8 cellular contexts compared by ENCODE assay signal in genomic region chr19:41860419-41861097, GRCh38. TPM values are rescaled to one million over a fixed set of nuclear protein-coding genes. Genes with fewer than 3 reads are reported as not detected.
DNase-seq lines count a peak whose midpoint lies in the region; ATAC-seq, FAIRE-seq and TF ChIP-seq lines count a peak whose summit lies in the region.

No MANE protein-coding gene starts in this region.

- peak in 1 of 5 donors; percentile 29 for DNase-seq in CD4-positive, alpha-beta memory T cell
- DNase-seq in body of pancreas (peak in 1 of 4 donors; percentile 19), left lung (peak in 1 of 2 donors; percentile 53), testis (no peak), GM19239 (ENCODE audit: insufficient read length, low spot score) (no peak)

- H3K27me3 ChIP-seq in CD4-positive, alpha-beta memory T cell (ENCODE audit: insufficient read depth, low read length): no peaks in the 10 kb centered on the region
- H3K27me3 ChIP-seq in body of pancreas (no peaks in the 10 kb centered on the region), left lung (no peaks in the 10 kb centered on the region), testis (no peaks in the 10 kb centered on the region)

- peaks cover 35 to 51% of the 10 kb centered on the region in 2 donors for H3K36me3 Mint-ChIP-seq in CD4-positive, alpha-beta memory T cell

- peaks cover 34 to 56% (median 44%) of the 10 kb centered on the region in 4 donors for H3K4me1 Mint-ChIP-seq in CD4-positive, alpha-beta memory T cell

- peak overlapping the region; percentile 91 to 96 (median 95) for H3K27ac Mint-ChIP-seq in CD4-positive, alpha-beta memory T cell

- no peak for ATAC-seq in body of pancreas
- no peak for ATAC-seq in left lung
- no peak for ATAC-seq in HG02970 (IDR thresholded peaks at IDR 0.05; ENCODE audit: low FRiP score, unreplicated experiment)
- no peak for ATAC-seq in HG03439 (IDR thresholded peaks at IDR 0.05; ENCODE audit: unreplicated experiment)

- H3K9me3 ChIP-seq in CD4-positive, alpha-beta memory T cell (ENCODE audit: control insufficient read depth in 1 of 2, low read length in 2 of 2): no peaks in the 10 kb centered on the region
- H3K9me3 ChIP-seq in KOPT-K1 (ENCODE audit: insufficient read depth, low read length, poor library complexity, severe bottlenecking): no peaks in the 10 kb centered on the region
- H3K9me3 ChIP-seq in body of pancreas: no peaks in the 10 kb centered on the region
- H3K9me3 ChIP-seq in left lung: no peaks in the 10 kb centered on the region
- no peaks in the 10 kb centered on the region for H3K9me3 ChIP-seq in testis

- H3K27me3 Mint-ChIP-seq in CD4-positive, alpha-beta memory T cell: no peaks in the 10 kb centered on the region

- peaks cover 46% of the 10 kb centered on the region for H3K36me3 ChIP-seq in CD4-positive, alpha-beta memory T cell (ENCODE audit: insufficient read depth, low read length)
- H3K36me3 ChIP-seq in KOPT-K1 (ENCODE audit: insufficient read depth, low read length) (peaks cover 51% of the 10 kb centered on the region), body of pancreas (replicated peaks in 1 of 2; ENCODE audit: insufficient read depth in 1 of 2, low read depth in 2 of 2) (peaks cover 7 to 14% of the 10 kb centered on the region in 2 donors), left lung (peaks cover 4 to 48% of the 10 kb centered on the region in 2 donors), testis (ENCODE audit: low read depth, missing control alignments) (no peaks in the 10 kb centered on the region)

- TF ChIP-seq POLR2A in body of pancreas (IDR thresholded peaks at IDR 0.05) (no peak), testis (IDR thresholded peaks at IDR 0.05) (no peak)

- CTCF ChIA-PET in CD4-positive, alpha-beta memory T cell (lab: Charles Lee; ENCODE audit: partially characterized antibody): interaction anchor here (0.6 to 8.8 kb wide), 14 partner anchors 9 to 174 kb away, joined by 3 to 125 read pairs (median 6); partner anchors contain the start of genes CD79A, ERFL and RABAC1

- TF ChIP-seq CTCF in body of pancreas (IDR thresholded peaks at IDR 0.05): no peak
- TF ChIP-seq CTCF in left lung (IDR thresholded peaks at IDR 0.05): no peak
- TF ChIP-seq CTCF in testis (IDR thresholded peaks at IDR 0.05): no peak

- H3K27ac ChIP-seq in CD4-positive, alpha-beta memory T cell (ENCODE audit: low read depth, low read length): peak overlapping the region; percentile 96
- H3K27ac ChIP-seq in KOPT-K1 (ENCODE audit: low read depth, low read length, poor library complexity, severe bottlenecking) (peak overlapping the region; percentile 94), body of pancreas (peak overlapping the region; percentile 86 to 99 (median 97)), left lung (peak overlapping the region; percentile 96 to 97), testis (peak overlapping the region; percentile 78 to 94)

- H3K4me3 ChIP-seq in CD4-positive, alpha-beta memory T cell (ENCODE audit: low read length in 2 of 2): peak overlapping the region; percentile 82 to 86
- H3K4me3 ChIP-seq in body of pancreas: peak overlapping the region; percentile 64 to 79
- peak overlapping the region; percentile 90 to 96 for H3K4me3 ChIP-seq in left lung
- peak overlapping the region; percentile 79 to 99 for H3K4me3 ChIP-seq in testis

- H3K4me3 Mint-ChIP-seq in CD4-positive, alpha-beta memory T cell: peak overlapping the region; percentile 89 to 95 (median 92)

- FAIRE-seq in GM19239 (lab: Jason Lieb, UNC): no peak

- intact Hi-C loops in CD4-positive, alpha-beta memory T cell (cut with micrococcal nuclease): loop anchor here (1.0 to 5.0 kb wide), 3 partner anchors 11 to 217 kb away; partner anchors contain the start of gene ZNF574
- intact Hi-C loops in body of pancreas (cut with DNase I): no loop called here
- intact Hi-C loops in left lung (cut with DNase I): loop anchor here in 1 of 2 donors (10.0 kb wide), 1 partner anchor 74 kb away; no protein-coding TSS in a partner anchor
- intact Hi-C loops in testis (cut with DNase I; ENCODE audit: low total_unique reads): no loop called here

- H3K9me3 Mint-ChIP-seq in CD4-positive, alpha-beta memory T cell: no peaks in the 10 kb centered on the region

- POLR2A ChIA-PET in CD4-positive, alpha-beta memory T cell (lab: Charles Lee; ENCODE audit: partially characterized antibody): interaction anchor here (0.8 to 7.8 kb wide), 21 partner anchors 9 to 597 kb away, joined by 3 to 261 read pairs (median 8); partner anchors contain the start of genes ARHGEF1, CD79A, ERFL and HNRNPUL1

- peaks cover 57% of the 10 kb centered on the region for H3K4me1 ChIP-seq in CD4-positive, alpha-beta memory T cell (ENCODE audit: insufficient read depth, low read length)
- peaks cover 47% of the 10 kb centered on the region for H3K4me1 ChIP-seq in body of pancreas
- peaks cover 19 to 56% of the 10 kb centered on the region in 2 donors for H3K4me1 ChIP-seq in left lung
- peaks cover 20% of the 10 kb centered on the region for H3K4me1 ChIP-seq in testis

- 1% methylated on average over 39 of the region's 45 CpGs; no CpG with 5 or more reads in 1 of the 2 donors for WGBS in body of pancreas, 2 donors
- 0% methylated on average over 26 to 44 of the region's 45 CpGs for WGBS in testis, 2 donors

RNA-seq across cellular contexts. Expression of gene RPS19, which starts 0.5 kb away (rescaled TPM):
- total RNA-seq in CD4-positive, alpha-beta memory T cell: 1,000 to 10,000 TPM; 3,807 to 4,015 TPM
- 1,000 to 10,000 TPM; 4,853 to 7,200 TPM for polyA plus RNA-seq in CD4-positive, alpha-beta memory T cell
- 100 to 1,000 TPM; 454 to 832 TPM for total RNA-seq in body of pancreas
- 1,000 to 10,000 TPM; 1,560 to 2,044 TPM for total RNA-seq in left lung
- total RNA-seq in testis: 1,000 to 10,000 TPM in 1 of 2 donors, 100 to 1,000 TPM in 1; 869 to 1,199 TPM
- polyA plus RNA-seq in testis (ENCODE audit: insufficient read depth, low read depth, low replicate concordance): 1,270 TPM

RNA-seq across cellular contexts. Expression of gene DMRTC2, which starts 15.7 kb away (rescaled TPM):
- total RNA-seq in CD4-positive, alpha-beta memory T cell: not detected
- not detected for polyA plus RNA-seq in CD4-positive, alpha-beta memory T cell
- not detected for total RNA-seq in body of pancreas
- not detected for total RNA-seq in left lung
- 10 to 100 TPM; 23.1 to 55.3 TPM for total RNA-seq in testis
- 71.0 TPM for polyA plus RNA-seq in testis (ENCODE audit: insufficient read depth, low read depth, low replicate concordance)

RNA-seq across cellular contexts. Expression of gene LYPD4, which starts 16.1 kb away (rescaled TPM):
- not detected for total RNA-seq in CD4-positive, alpha-beta memory T cell
- not detected for polyA plus RNA-seq in CD4-positive, alpha-beta memory T cell
- total RNA-seq in body of pancreas (not detected), left lung (not detected), testis (10 to 100 TPM; 33.6 to 68.4 TPM)
- polyA plus RNA-seq in testis (ENCODE audit: insufficient read depth, low read depth, low replicate concordance): 198 TPM

RNA-seq across cellular contexts. Expression of gene CD79A, which starts 16.5 kb away (rescaled TPM):
- 1 to 10 TPM in 1 of 2 experiments, under 1 TPM in 1; 0.93 to 1.3 TPM for total RNA-seq in CD4-positive, alpha-beta memory T cell
- 10 to 100 TPM in 1 of 2 donors, 1 to 10 TPM in 1; 5.1 to 29.7 TPM for polyA plus RNA-seq in CD4-positive, alpha-beta memory T cell
- total RNA-seq in body of pancreas: not detected
- total RNA-seq in left lung: 1 to 10 TPM in 1 of 2 donors, under 1 TPM in 1; 0.99 to 2.1 TPM
- under 1 TPM in 1 of 2 donors, not detected in 1; 0.87 TPM for total RNA-seq in testis
- 3.6 TPM for polyA plus RNA-seq in testis (ENCODE audit: insufficient read depth, low read depth, low replicate concordance)

RNA-seq across cellular contexts. Expression of gene ARHGEF1, which starts 22.4 kb away (rescaled TPM):
- total RNA-seq in CD4-positive, alpha-beta memory T cell: 100 to 1,000 TPM; 956 to 992 TPM
- 100 to 1,000 TPM; 140 to 325 TPM for polyA plus RNA-seq in CD4-positive, alpha-beta memory T cell
- total RNA-seq in body of pancreas: 100 to 1,000 TPM in 1 of 2 donors, 10 to 100 TPM in 1; 43.8 to 104 TPM
- total RNA-seq in left lung: 100 to 1,000 TPM; 129 to 202 TPM
- total RNA-seq in testis: 10 to 100 TPM; 51.2 to 56.3 TPM
- 33.2 TPM for polyA plus RNA-seq in testis (ENCODE audit: insufficient read depth, low read depth, low replicate concordance)

Comparison
In these comparisons a context has a peak if more than half of its experiments do, and no peak if none do; other contexts are left out.
1. RNA of gene DMRTC2, which starts 15.7 kb away (total RNA-seq): 23.1 to 55.3 TPM in testis; not detected in CD4-positive, alpha-beta memory T cell, not detected in body of pancreas and not detected in left lung; every median in the first group is over 10 times any median in the second.
2. RNA of gene LYPD4, which starts 16.1 kb away (total RNA-seq): 33.6 to 68.4 TPM in testis; not detected in CD4-positive, alpha-beta memory T cell, not detected in body of pancreas and not detected in left lung; every median in the first group is over 10 times any median in the second.
3. Peak in every context shown above with its lines, with median percentiles within 50 percentile points of each other: H3K27ac ChIP-seq and H3K4me3 ChIP-seq.